In genomic region chr12:46848792-46849191, GRCh38 we compare ENCODE assay signal across 3 cellular contexts. TPM values are rescaled to one million over a fixed set of nuclear protein-coding genes. Genes with fewer than 3 reads are reported as not detected.
"Had no signal": no experiment of that assay in that cellular context is flagged by ENCODE, and none has a peak within 500 bp of the region (broad histone marks: within the 10 kb centered on the region; RNA-seq: fewer than 3 reads in every experiment).

No MANE protein-coding gene starts in this region.

RNA-seq across cellular contexts. Expression of gene SLC38A4, which starts 23.0 kb away (rescaled TPM):
- total RNA-seq: OCI-LY7, PC-3, SK-MEL-5 had no signal
